In the genomic region with DNA sequence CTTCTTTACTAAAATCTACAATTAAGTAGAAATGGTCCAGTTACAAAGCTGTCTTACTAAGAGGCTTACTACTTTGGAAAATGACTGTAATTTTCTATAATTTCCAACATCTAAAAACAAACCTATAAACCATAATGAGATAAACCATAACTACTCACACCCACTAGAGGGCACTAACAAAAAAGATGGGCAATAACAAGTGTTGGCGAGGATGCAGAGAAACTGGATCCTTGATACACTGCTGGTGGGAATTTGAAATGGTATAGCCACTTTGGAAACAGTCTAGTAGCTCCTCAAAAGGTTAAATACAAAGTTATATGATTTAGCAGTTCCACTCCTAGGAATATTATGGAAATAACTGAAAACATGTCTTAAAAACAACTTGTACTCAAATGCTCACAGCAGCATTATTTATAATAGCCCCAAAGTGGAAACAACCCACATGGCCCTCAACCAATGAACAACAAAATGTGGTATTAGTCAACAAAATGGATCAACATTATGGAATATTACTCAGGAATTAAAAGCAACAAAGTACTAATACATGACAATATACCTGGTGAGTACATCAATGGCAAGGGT, we compare ENCODE assay signal across 7 cellular contexts. TPM values are rescaled to one million over a fixed set of nuclear protein-coding genes. Genes with fewer than 3 reads are reported as not detected.
DNase-seq lines count a peak whose midpoint lies in the region; ATAC-seq, FAIRE-seq and TF ChIP-seq lines count a peak whose summit lies in the region.

No MANE protein-coding gene starts in this region.

- no peaks in the 10 kb centered on the region for H3K79me2 ChIP-seq in astrocyte (ENCODE audit: insufficient read depth, low read length)

- H3K4me1 Mint-ChIP-seq in astrocyte (ENCODE audit: low read depth, unreplicated experiment) = peaks cover 22% of the 10 kb centered on the region
- H3K4me1 Mint-ChIP-seq in naive thymus-derived CD8-positive, alpha-beta T cell = peaks cover 37 to 72% (median 60%) of the 10 kb centered on the region in 4 donors

- peak in 1 of 2 donors; percentile 29 for ATAC-seq in naive thymus-derived CD8-positive, alpha-beta T cell

- H3K27ac Mint-ChIP-seq in astrocyte (ENCODE audit: unreplicated experiment) = no peak overlapping the region
- H3K27ac Mint-ChIP-seq in naive thymus-derived CD8-positive, alpha-beta T cell = peak overlapping the region; percentile 49 to 89 (median 78)

- DNase-seq in ELR (ENCODE audit: low read depth) (peak; percentile 55), LHCN-M2 (ENCODE audit: low read depth) (peak; percentile 34), astrocyte (ENCODE audit: low read depth) (no peak), NCI-H187 treated with DMSO at 0.1 percent for 48 hours (lab: John Stamatoyannopoulos, UW) (no peak), NCI-H2107 treated with DMSO at 0.1 percent for 48 hours (lab: John Stamatoyannopoulos, UW; ENCODE audit: unreplicated experiment) (no peak), HTR-8/SVneo (ENCODE audit: insufficient read length, low spot score) (no peak)
- DNase-seq in naive thymus-derived CD8-positive, alpha-beta T cell = peak in 3 of 10 donors; percentile 38 to 42 (median 41)

- H3K9me3 ChIP-seq in astrocyte (ENCODE audit: insufficient read depth, low read depth, low read length) = no peaks in the 10 kb centered on the region

- H3K9me3 Mint-ChIP-seq in astrocyte (ENCODE audit: unreplicated experiment) = peaks cover 2% of the 10 kb centered on the region
- H3K9me3 Mint-ChIP-seq in naive thymus-derived CD8-positive, alpha-beta T cell = no peaks in the 10 kb centered on the region

- peaks cover 6% of the 10 kb centered on the region for H3K4me1 ChIP-seq in astrocyte (ENCODE audit: insufficient read depth, low read length)

- H3K4me2 ChIP-seq in astrocyte (ENCODE audit: low read length) = no peak overlapping the region

- H3K27me3 Mint-ChIP-seq in astrocyte (ENCODE audit: low read depth, unreplicated experiment) = no peaks in the 10 kb centered on the region
- no peaks in the 10 kb centered on the region for H3K27me3 Mint-ChIP-seq in naive thymus-derived CD8-positive, alpha-beta T cell

- H3K4me3 ChIP-seq in astrocyte (ENCODE audit: insufficient read depth, low read depth, low read length) = no peak overlapping the region

- peaks cover 16% of the 10 kb centered on the region for H3K36me3 Mint-ChIP-seq in astrocyte (ENCODE audit: low read depth, unreplicated experiment)
- H3K36me3 Mint-ChIP-seq in naive thymus-derived CD8-positive, alpha-beta T cell = peaks cover 6 to 74% (median 19%) of the 10 kb centered on the region in 3 donors

- no peaks in the 10 kb centered on the region for H3K36me3 ChIP-seq in astrocyte (ENCODE audit: insufficient read depth, low read length)

- H3K27ac ChIP-seq in astrocyte (ENCODE audit: low read depth, low read length) = no peak overlapping the region

- no peak overlapping the region for H3K4me3 Mint-ChIP-seq in astrocyte (ENCODE audit: unreplicated experiment)
- H3K4me3 Mint-ChIP-seq in naive thymus-derived CD8-positive, alpha-beta T cell = no peak overlapping the region

- H2AFZ ChIP-seq in astrocyte (ENCODE audit: low read depth, low read length) = no peak overlapping the region

- no peaks in the 10 kb centered on the region for H3K27me3 ChIP-seq in astrocyte (ENCODE audit: insufficient read depth, low read length)

- TF ChIP-seq CTCF in astrocyte (IDR thresholded peaks at IDR 0.05; ENCODE audit: insufficient read depth, low read depth, low read length) = peak; percentile 32

- no peaks in the 10 kb centered on the region for H4K20me1 ChIP-seq in astrocyte (ENCODE audit: insufficient read depth, low read length)

- H3K9ac ChIP-seq in astrocyte (ENCODE audit: low read length) = no peak overlapping the region

- FAIRE-seq in astrocyte (lab: Jason Lieb, UNC) (no peak), HTR-8/SVneo (lab: Jason Lieb, UNC) (no peak)

- POLR2A ChIA-PET in naive thymus-derived CD8-positive, alpha-beta T cell (lab: Charles Lee) = interaction anchor here (0.6 to 1.3 kb wide), 2 partner anchors 10 to 41 kb away, joined by 5 to 6 read pairs; no protein-coding TSS in a partner anchor

RNA-seq across cellular contexts. Expression of a gene that starts 50.6 kb away (rescaled TPM):
- total RNA-seq in LHCN-M2 (2014; rRNA removed) (not detected in 2 replicates), astrocyte (not detected in 2 replicates)
- polyA plus RNA-seq in LHCN-M2 (2012) = not detected
- total RNA-seq in naive thymus-derived CD8-positive, alpha-beta T cell = not detected
- polyA plus RNA-seq in naive thymus-derived CD8-positive, alpha-beta T cell = not detected

Comparison
In these comparisons a context has a peak if more than half of its experiments do, and no peak if none do; other contexts are left out.
1. DNase-seq: peak in ELR (single experiment) and LHCN-M2 (single experiment); none in astrocyte (single experiment), NCI-H187 treated with DMSO at 0.1 percent for 48 hours (single experiment), NCI-H2107 treated with DMSO at 0.1 percent for 48 hours (single experiment) and HTR-8/SVneo (single experiment).